ENCODE assay signal across 7 cellular contexts in genomic region chr11:94494200-94494545, GRCh38. TPM values are rescaled to one million over a fixed set of nuclear protein-coding genes. Genes with fewer than 3 reads are reported as not detected.
DNase-seq lines count a peak whose midpoint lies in the region; ATAC-seq and TF ChIP-seq lines count a peak whose summit lies in the region.
"Had no signal": no experiment of that assay in that cellular context is flagged by ENCODE, and none has a peak within 500 bp of the region (broad histone marks: within the 10 kb centered on the region; RNA-seq: fewer than 3 reads in every experiment).

No MANE protein-coding gene starts in this region.

- ATAC-seq in GM19452 (IDR thresholded peaks at IDR 0.05; ENCODE audit: unreplicated experiment) (peak; percentile 65), HG03457 (IDR thresholded peaks at IDR 0.05; ENCODE audit: unreplicated experiment) (peak; percentile 45)

- TF ChIP-seq CTCF in coronary artery (IDR thresholded peaks at IDR 0.05) (no peak), prostate gland (IDR thresholded peaks at IDR 0.05) (no peak)

- WGBS in prostate gland: 2% methylated on average over 10 of the region's 10 CpGs

- no peaks in the 10 kb centered on the region for H3K27me3 ChIP-seq in prostate gland (replicated peaks; ENCODE audit: insufficient read depth)

- H3K4me3 ChIP-seq in coronary artery (peak overlapping the region; percentile 82), prostate gland (peak overlapping the region; percentile 75 to 81)

- H3K27ac ChIP-seq in coronary artery: peak overlapping the region; percentile 73 to 85
- H3K27ac ChIP-seq in prostate gland: peak overlapping the region; percentile 70 to 81

- peaks cover 0 to 4% of the 10 kb centered on the region in 2 donors for H3K36me3 ChIP-seq in prostate gland

- intact Hi-C loops in prostate gland (cut with DNase I): loop anchor here (10.0 kb wide), 1 partner anchor 309 kb away; no protein-coding TSS in a partner anchor

- no peak for TF ChIP-seq POLR2A in prostate gland (IDR thresholded peaks at IDR 0.05)

- no peaks in the 10 kb centered on the region for H3K9me3 ChIP-seq in prostate gland

- no peak for DNase-seq in coronary artery (ENCODE audit: low spot score)
- no peak for DNase-seq in prostate gland (ENCODE audit: low spot score)
- DNase-seq in CD1c-positive myeloid dendritic cell (ENCODE audit: extremely low spot score): no peak
- no peak for DNase-seq in NK-92 treated with Interleukin-12 subunit alpha and Interleukin-12 subunit beta, amount 100 ng/mL, for 24 hours (lab: John Stamatoyannopoulos, UW)

- peaks cover 5% of the 10 kb centered on the region for H3K4me1 ChIP-seq in prostate gland (replicated peaks)

RNA-seq across cellular contexts. Expression of gene ANKRD49, which starts 0.4 kb away (rescaled TPM):
- total RNA-seq in prostate gland: 10 to 100 TPM; 11.6 to 15.6 TPM

RNA-seq across cellular contexts. Expression of gene MRE11, which starts 0.5 kb away (rescaled TPM):
- 10 to 100 TPM; 12.3 to 14.1 TPM for total RNA-seq in prostate gland

RNA-seq across cellular contexts. Expression of gene C11orf97, which starts 18.1 kb away (rescaled TPM):
- total RNA-seq in prostate gland: not detected
- total RNA-seq: myocyte had no signal

RNA-seq across cellular contexts. Expression of gene FUT4, which starts 49.5 kb away (rescaled TPM):
- 1 to 10 TPM; 5.2 to 6.5 TPM for total RNA-seq in prostate gland
